Comparison of ENCODE assay signal across 8 cellular contexts in the genomic region with DNA sequence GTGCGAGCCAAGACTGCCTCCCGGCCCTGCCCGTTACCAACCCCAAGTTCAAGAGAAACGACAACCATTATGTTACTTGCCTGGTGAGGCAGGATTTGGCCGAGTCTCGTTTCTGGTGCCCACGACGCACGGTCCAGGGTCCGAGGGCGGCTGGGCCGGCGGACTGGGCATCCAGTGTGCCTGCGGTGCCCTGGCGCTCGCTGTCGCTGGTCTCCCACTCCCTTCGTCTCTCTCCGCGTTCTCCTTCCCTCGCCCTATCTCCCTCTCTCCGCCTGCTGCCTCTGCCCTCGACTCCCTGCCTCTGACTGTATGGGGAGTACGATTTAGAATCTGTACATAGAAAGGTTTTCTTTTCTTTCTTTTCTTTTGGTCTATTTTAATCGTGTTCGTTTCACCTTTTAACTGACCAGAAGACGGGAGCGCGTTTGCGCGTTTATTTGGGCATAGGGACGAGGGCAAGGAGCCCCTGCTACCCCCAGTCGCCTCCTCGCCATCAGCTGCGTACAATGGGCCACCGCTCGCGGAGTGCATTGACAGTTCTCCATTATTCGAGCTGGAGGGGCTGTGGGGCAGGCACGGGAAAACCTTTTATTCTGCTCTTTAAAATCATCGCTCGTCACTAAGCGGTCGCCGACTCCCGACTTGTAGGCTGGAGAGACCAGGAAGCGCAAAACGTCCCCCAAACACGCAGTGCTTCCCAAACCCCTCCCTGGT. TPM values are rescaled to one million over a fixed set of nuclear protein-coding genes. Genes with fewer than 3 reads are reported as not detected.
DNase-seq lines count a peak whose midpoint lies in the region; ATAC-seq, FAIRE-seq and TF ChIP-seq lines count a peak whose summit lies in the region.

No MANE protein-coding gene starts in this region.

- H3K4me1 Mint-ChIP-seq in Calu3 (ENCODE audit: low read depth, unreplicated experiment) = no peaks in the 10 kb centered on the region

- no peaks in the 10 kb centered on the region for H3K27me3 Mint-ChIP-seq in Calu3 (ENCODE audit: unreplicated experiment)

- intact Hi-C loops in Calu3 (cut with micrococcal nuclease; ENCODE audit: unreplicated experiment) = loop anchor here (2.0 to 10.0 kb wide), 8 partner anchors 42 to 1274 kb away; a partner anchor contains a TSS
- intact Hi-C loops in lower lobe of right lung (cut with DNase I) = loop anchor here (10.0 kb wide), 1 partner anchor 334 kb away; no protein-coding TSS in a partner anchor

- FAIRE-seq in urothelium cell line (lab: Jason Lieb, UNC) = no peak

- no peak overlapping the region for H3K4me3 Mint-ChIP-seq in Calu3 (ENCODE audit: low read depth, unreplicated experiment)

- peak; percentile 37 for DNase-seq in Calu3
- DNase-seq in HuH-7.5 (ENCODE audit: low spot score) = peak; percentile 49
- DNase-seq in caudate nucleus (lab: John Stamatoyannopoulos, UW) = peak in 1 of 61 donors; percentile 53
- peak; percentile 51 for DNase-seq in lower lobe of right lung
- no peak for DNase-seq in urothelium cell line (ENCODE audit: low spot score)
- no peak for DNase-seq in NCI-H187 (lab: John Stamatoyannopoulos, UW)

- peaks cover 74% of the 10 kb centered on the region for H3K27me3 ChIP-seq in lower lobe of right lung (ENCODE audit: low read depth)

- H3K9me3 ChIP-seq in lower lobe of right lung = no peaks in the 10 kb centered on the region

- H3K36me3 Mint-ChIP-seq in Calu3 (ENCODE audit: insufficient read depth, unreplicated experiment) = peaks cover 5% of the 10 kb centered on the region

- H3K4me3 ChIP-seq in lower lobe of right lung = peak overlapping the region; percentile 72

- peak overlapping the region; percentile 88 for H3K27ac ChIP-seq in caudate nucleus (ENCODE audit: low read depth, low read length)
- peak overlapping the region; percentile 89 for H3K27ac ChIP-seq in lower lobe of right lung

- TSS peak; percentile 25 for BruUV-seq in Calu3 (replicated peaks; lab: Mats Ljungman, UMichigan)

- H3K9me3 Mint-ChIP-seq in Calu3 (ENCODE audit: low read depth, unreplicated experiment) = no peaks in the 10 kb centered on the region

- TF ChIP-seq CTCF in Calu3 (IDR thresholded peaks at IDR 0.05; ENCODE audit: unreplicated experiment) (no peak), lower lobe of right lung (IDR thresholded peaks at IDR 0.05) (no peak)

- no peaks in the 10 kb centered on the region for H3K36me3 ChIP-seq in lower lobe of right lung

- H3K27ac Mint-ChIP-seq in Calu3 (ENCODE audit: unreplicated experiment) = no peak overlapping the region

- H3K4me1 ChIP-seq in lower lobe of right lung = peaks cover 51% of the 10 kb centered on the region

- CTCF ChIA-PET in Calu3 (lab: Charles Lee) = interaction anchor here (0.7 to 1.1 kb wide), 3 partner anchors 209 to 488 kb away, joined by 3 to 5 read pairs (median 3); no protein-coding TSS in a partner anchor

- ATAC-seq in lower lobe of right lung (peak; percentile 2 to 29), HG03025 (IDR thresholded peaks at IDR 0.05; ENCODE audit: low FRiP score, unreplicated experiment) (no peak), GM18909 (IDR thresholded peaks at IDR 0.05; ENCODE audit: poor library complexity, unreplicated experiment) (no peak)

RNA-seq across cellular contexts. Expression of a gene that starts 0.5 kb away (rescaled TPM):
- total RNA-seq in Calu3 (2022) = 16.8 and 20.9 TPM in 2 replicates
- total RNA-seq in lower lobe of right lung = 11.1 TPM

RNA-seq across cellular contexts. Expression of a gene that starts 2.5 kb away (rescaled TPM):
- total RNA-seq in Calu3 (2022) = 25.1 and 29.1 TPM in 2 replicates
- 42.6 TPM for total RNA-seq in lower lobe of right lung

Comparison
In these comparisons a context has a peak if more than half of its experiments do, and no peak if none do; other contexts are left out.
1. DNase-seq: peak in Calu3 (single experiment), HuH-7.5 (single experiment) and lower lobe of right lung (single experiment); none in urothelium cell line (single experiment) and NCI-H187 (0 of 2).
2. ATAC-seq: peak in lower lobe of right lung (2 of 2); none in HG03025 (single experiment) and GM18909 (single experiment).